Comparison of ENCODE assay signal across 8 cellular contexts in genomic region chr19:5624741-5625140, GRCh38. TPM values are rescaled to one million over a fixed set of nuclear protein-coding genes. Genes with fewer than 3 reads are reported as not detected.
A peak's percentile ranks its signal among the peaks of the same experiment; 100 is the strongest.
DNase-seq lines count a peak whose midpoint lies in the region; FAIRE-seq and TF ChIP-seq lines count a peak whose summit lies in the region.

No MANE protein-coding gene starts in this region.

- H3K36me3 Mint-ChIP-seq in chondrocyte (ENCODE audit: low read depth) = peaks cover 24% of the 10 kb centered on the region
- H3K36me3 Mint-ChIP-seq in nephron progenitor cell (ENCODE audit: low read depth) = peaks cover 56% of the 10 kb centered on the region

- H3K27ac Mint-ChIP-seq in chondrocyte (ENCODE audit: unreplicated experiment) (peak overlapping the region; percentile 94), nephron progenitor cell (peak overlapping the region; percentile 96)

- no peak overlapping the region; the same call in 1 of the 2 replicates for H3K9ac ChIP-seq in KMS-11

- H3K36me3 ChIP-seq in BJ (ENCODE audit: control insufficient read depth, insufficient read depth, low read length) = peaks cover 8% of the 10 kb centered on the region
- H3K36me3 ChIP-seq in KMS-11 (ENCODE audit: insufficient read depth) = peaks cover 17% of the 10 kb centered on the region; the same call in 1 of the 2 replicates

- H3K27me3 Mint-ChIP-seq in chondrocyte (ENCODE audit: low read depth) = no peaks in the 10 kb centered on the region
- H3K27me3 Mint-ChIP-seq in nephron progenitor cell (ENCODE audit: low read depth, poor library complexity) = peaks cover 12% of the 10 kb centered on the region

- TF ChIP-seq CTCF in BJ (IDR thresholded peaks at IDR 0.05; ENCODE audit: insufficient read depth, low read depth, low read length) = no peak
- no peak for TF ChIP-seq CTCF in KMS-11 (conservative IDR thresholded peaks at IDR 0.05; ENCODE audit: low read depth, low read length)
- no peak for TF ChIP-seq CTCF in chondrocyte (IDR thresholded peaks at IDR 0.05)
- no peak for TF ChIP-seq CTCF in nephron progenitor cell (IDR thresholded peaks at IDR 0.05)

- FAIRE-seq in HTR-8/SVneo (lab: Jason Lieb, UNC) = no peak

- no peak overlapping the region for H2AFZ ChIP-seq in KMS-11 (ENCODE audit: low read depth)

- POLR2A ChIA-PET in BJ (lab: Charles Lee) = interaction anchor here (0.6 kb wide), 1 partner anchor 18 kb away, joined by 3 read pairs; no protein-coding TSS in a partner anchor

- H3K4me1 ChIP-seq in KMS-11 (ENCODE audit: low read depth, poor library complexity, severe bottlenecking) = peaks cover 63% of the 10 kb centered on the region

- H4K20me1 ChIP-seq in KMS-11 (ENCODE audit: insufficient read depth) = peaks cover 51% of the 10 kb centered on the region

- H3K79me2 ChIP-seq in KMS-11 (ENCODE audit: insufficient read depth, low read depth) = peaks cover 89% of the 10 kb centered on the region

- DNase-seq in BJ (ENCODE audit: low read depth) (no peak), chondrocyte (ENCODE audit: low spot score) (no peak), nephron progenitor cell (no peak), NCI-H446 (lab: John Stamatoyannopoulos, UW) (no peak), MV-4-11 (lab: John Stamatoyannopoulos, UW) (no peak), NCI-H510A treated with DMSO at 0.1 percent for 48 hours (lab: John Stamatoyannopoulos, UW) (no peak), HTR-8/SVneo (ENCODE audit: insufficient read length, low spot score) (no peak)

- H3K27ac ChIP-seq in KMS-11 = no peak overlapping the region

- CTCF ChIA-PET in BJ (lab: Yijun Ruan, JAX) = interaction anchor here (0.8 kb wide), 1 partner anchor 65 kb away, joined by 3 read pairs; the partner anchor contains the start of gene RPL36

- peak overlapping the region; percentile 90 for H3K4me3 ChIP-seq in BJ (ENCODE audit: low read depth, low read length)
- no peak overlapping the region for H3K4me3 ChIP-seq in KMS-11 (IDR thresholded peaks at IDR 0.05; ENCODE audit: insufficient read depth, low read depth, low read length)

- H3K4me1 Mint-ChIP-seq in chondrocyte (ENCODE audit: low read depth) = peaks cover 45% of the 10 kb centered on the region
- H3K4me1 Mint-ChIP-seq in nephron progenitor cell = peaks cover 71% of the 10 kb centered on the region

- peak overlapping the region; percentile 98 for H3K4me2 ChIP-seq in KMS-11

- H3K27me3 ChIP-seq in BJ (ENCODE audit: control insufficient read depth, insufficient read depth, low read length) (no peaks in the 10 kb centered on the region), KMS-11 (ENCODE audit: insufficient read depth, low read depth) (no peaks in the 10 kb centered on the region)

- no peaks in the 10 kb centered on the region for H3K9me3 Mint-ChIP-seq in chondrocyte (ENCODE audit: low read depth)
- peaks cover 3% of the 10 kb centered on the region for H3K9me3 Mint-ChIP-seq in nephron progenitor cell

- H3K4me3 Mint-ChIP-seq in chondrocyte (ENCODE audit: unreplicated experiment) = peak overlapping the region; percentile 100
- peak overlapping the region; percentile 100 for H3K4me3 Mint-ChIP-seq in nephron progenitor cell

RNA-seq across cellular contexts. Expression of gene SAFB, which starts 1.9 kb away (rescaled TPM):
- 20.8 and 22.3 TPM in 2 replicates for polyA plus RNA-seq in BJ (2011; rRNA removed)
- polyA minus RNA-seq in BJ (2011; rRNA and poly(A)+ RNA removed) = 9.8 and 14.0 TPM in 2 replicates
- 56.6 to 77.1 TPM (median 58.3 TPM) in 3 replicates for total RNA-seq in chondrocyte

RNA-seq across cellular contexts. Expression of gene SAFB2, which starts 2.2 kb away (rescaled TPM):
- 13.3 and 15.3 TPM in 2 replicates for polyA plus RNA-seq in BJ (2011; rRNA removed)
- polyA minus RNA-seq in BJ (2011; rRNA and poly(A)+ RNA removed) = 17.8 and 20.5 TPM in 2 replicates
- total RNA-seq in chondrocyte = 48.2 to 62.7 TPM (median 49.2 TPM) in 3 replicates

RNA-seq across cellular contexts. Expression of gene MICOS13, which starts 55.6 kb away (rescaled TPM):
- polyA plus RNA-seq in BJ (2011; rRNA removed) = 65.2 and 67.8 TPM in 2 replicates
- polyA minus RNA-seq in BJ (2011; rRNA and poly(A)+ RNA removed) = 11.5 and 19.8 TPM in 2 replicates
- 61.0 to 66.6 TPM (median 65.3 TPM) in 3 replicates for total RNA-seq in chondrocyte

RNA-seq across cellular contexts. Expression of gene HSD11B1L, which starts 56.1 kb away (rescaled TPM):
- 5.3 and 5.6 TPM in 2 replicates for polyA plus RNA-seq in BJ (2011; rRNA removed)
- polyA minus RNA-seq in BJ (2011; rRNA and poly(A)+ RNA removed) = 0.72 and 1.2 TPM in 2 replicates
- 7.2 to 9.9 TPM (median 9.9 TPM) in 3 replicates for total RNA-seq in chondrocyte

RNA-seq across cellular contexts. Expression of gene TINCR, which starts 57.0 kb away (rescaled TPM):
- polyA plus RNA-seq in BJ (2011; rRNA removed) = 0.07 and 0.23 TPM in 2 replicates
- not detected in 2 replicates for polyA minus RNA-seq in BJ (2011; rRNA and poly(A)+ RNA removed)
- total RNA-seq in chondrocyte = 1.7 to 17.0 TPM (median 2.0 TPM) in 3 replicates
